8 cellular contexts compared by ENCODE assay signal in the genomic region with DNA sequence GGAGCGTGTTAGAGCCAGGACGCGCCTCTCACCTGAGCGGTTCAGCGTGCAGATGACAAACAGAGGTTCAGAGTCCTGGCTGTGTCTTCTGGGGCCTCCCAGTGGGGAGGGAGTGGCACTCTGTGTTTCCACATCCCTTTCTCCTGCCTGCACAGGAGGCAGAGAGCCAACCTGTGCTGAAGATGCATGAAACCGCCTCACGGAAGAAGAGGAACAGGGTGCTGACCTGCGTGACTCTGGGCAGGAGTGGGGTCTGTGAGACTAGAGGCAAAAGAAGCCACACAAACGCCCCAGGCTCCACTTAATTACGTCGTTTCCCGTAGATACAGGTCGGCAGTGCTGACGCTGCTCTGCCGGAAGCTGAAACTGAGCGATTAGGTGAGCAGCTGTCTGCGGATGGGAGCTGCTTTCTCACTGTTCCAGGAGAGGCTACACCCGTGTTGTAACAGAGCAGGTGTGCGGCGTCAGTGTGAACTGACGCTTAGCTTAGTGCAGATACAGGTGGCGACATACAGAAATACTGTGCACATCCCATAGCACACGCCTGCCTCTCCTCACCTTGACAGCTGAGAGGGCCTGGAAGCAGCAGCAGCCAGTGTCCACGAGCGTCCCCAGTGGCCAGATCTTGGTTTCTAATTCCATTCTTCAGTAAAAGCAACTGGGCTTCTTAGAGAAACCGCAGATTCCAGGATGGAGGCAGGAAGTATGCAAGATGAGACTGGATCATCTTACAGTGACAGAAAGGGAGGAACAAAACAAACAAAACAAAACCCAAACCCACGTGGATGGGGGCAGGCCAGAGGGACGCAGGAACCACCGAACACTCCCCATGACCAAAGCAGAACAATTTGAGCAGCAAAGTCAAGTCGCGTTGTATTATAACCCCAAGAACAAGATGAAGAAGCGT. TPM values are rescaled to one million over a fixed set of nuclear protein-coding genes. Genes with fewer than 3 reads are reported as not detected.
DNase-seq lines count a peak whose midpoint lies in the region; ATAC-seq and TF ChIP-seq lines count a peak whose summit lies in the region.

No MANE protein-coding gene starts in this region.

- peak; percentile 58 for TF ChIP-seq RAD21 in SK-N-SH (IDR thresholded peaks at IDR 0.05; ENCODE audit: low read length)

- TF ChIP-seq CTCF in GM12874 (IDR thresholded peaks at IDR 0.05; ENCODE audit: insufficient read depth, low read depth, low read length) (0 out of 2 replicates have a peak, but pooled peaks have one; percentile 12), SK-N-SH (IDR thresholded peaks at IDR 0.05) (peak; percentile 69), smooth muscle cell (IDR thresholded peaks at IDR 0.05; ENCODE audit: borderline replicate concordance, insufficient read depth, poor library complexity, severe bottlenecking) (peak; percentile 53)

- H3K36me3 ChIP-seq in SK-N-SH (replicated peaks in 1 of 2; ENCODE audit: control insufficient read depth in 1 of 2, insufficient read depth in 2 of 2, low read length in 1 of 2) (no peaks in the 10 kb centered on the region), smooth muscle cell (ENCODE audit: low read depth) (no peaks in the 10 kb centered on the region)

- no peak for ATAC-seq in HG02970 (IDR thresholded peaks at IDR 0.05; ENCODE audit: low FRiP score, unreplicated experiment)

- CTCF ChIA-PET in SK-N-SH (lab: Yijun Ruan, JAX): interaction anchor here (0.6 to 3.5 kb wide), 19 partner anchors 9 to 514 kb away, joined by 3 to 13 read pairs (median 4); no protein-coding TSS in a partner anchor

- H3K4me1 ChIP-seq in SK-N-SH (ENCODE audit: control insufficient read depth in 1 of 2, insufficient read depth in 2 of 2, low read depth in 1 of 2, low read length in 1 of 2) (peaks cover 0 to 50% of the 10 kb centered on the region in 2 experiments; a peak in 2 of 4 replicates), smooth muscle cell (ENCODE audit: low read depth) (peaks cover 5% of the 10 kb centered on the region)

- H3K9me2 ChIP-seq in SK-N-SH: no peaks in the 10 kb centered on the region

- DNase-seq in NCI-H128 (lab: John Stamatoyannopoulos, UW; ENCODE audit: unreplicated experiment) (peak; percentile 32), SK-N-SH (peak; percentile 71), glomerular visceral epithelial cell (ENCODE audit: extremely low spot score) (peak; percentile 82), smooth muscle cell (lab: John Stamatoyannopoulos, UW; ENCODE audit: unreplicated experiment) (no peak), CD1c-positive myeloid dendritic cell (ENCODE audit: extremely low spot score) (no peak), erythroblast (lab: John Stamatoyannopoulos, UW) (no peak)

- WGBS in SK-N-SH (ENCODE audit: low lambda C conversion rate): 57% methylated on average over 31 of the region's 32 CpGs
- 59% methylated on average over 32 of the region's 32 CpGs for WGBS in smooth muscle cell (ENCODE audit: low lambda C conversion rate)

- peak overlapping the region in 1 of 2 experiments; percentile 43; a peak in 1 of 4 replicates for H3K27ac ChIP-seq in SK-N-SH (ENCODE audit: low read depth in 2 of 2, low read length in 1 of 2)
- H3K27ac ChIP-seq in smooth muscle cell (ENCODE audit: low read depth): no peak overlapping the region

- H3K9ac ChIP-seq in SK-N-SH: no peak overlapping the region
- no peak overlapping the region for H3K9ac ChIP-seq in smooth muscle cell (ENCODE audit: low read depth)

- H2AFZ ChIP-seq in SK-N-SH (ENCODE audit: low read depth) (no peak overlapping the region), smooth muscle cell (ENCODE audit: low read depth) (no peak overlapping the region)

- POLR2A ChIA-PET in SK-N-SH (lab: Yijun Ruan, JAX): no interaction called here

- H4K20me1 ChIP-seq in SK-N-SH (ENCODE audit: insufficient read depth): no peaks in the 10 kb centered on the region
- H4K20me1 ChIP-seq in smooth muscle cell (ENCODE audit: low read depth): no peaks in the 10 kb centered on the region

- H3K79me2 ChIP-seq in SK-N-SH (ENCODE audit: insufficient read depth) (no peaks in the 10 kb centered on the region), smooth muscle cell (ENCODE audit: low read depth) (no peaks in the 10 kb centered on the region)

- H3K4me2 ChIP-seq in SK-N-SH: no peak overlapping the region
- peak overlapping the region; percentile 29 for H3K4me2 ChIP-seq in smooth muscle cell

- no peak for TF ChIP-seq POLR2A in erythroblast (IDR thresholded peaks at IDR 0.05; ENCODE audit: low read length)

- no peaks in the 10 kb centered on the region for H3F3A ChIP-seq in SK-N-SH (replicated peaks; ENCODE audit: insufficient read depth)
- H3F3A ChIP-seq in smooth muscle cell (ENCODE audit: low read depth): no peaks in the 10 kb centered on the region

- H3K4me3 ChIP-seq in SK-N-SH (ENCODE audit: low read depth in 2 of 2, low read length in 1 of 2): no peak overlapping the region
- no peak overlapping the region for H3K4me3 ChIP-seq in smooth muscle cell

- H3K9me3 ChIP-seq in SK-N-SH (no peaks in the 10 kb centered on the region), smooth muscle cell (replicated peaks; ENCODE audit: low read depth) (no peaks in the 10 kb centered on the region)

- H3K27me3 ChIP-seq in SK-N-SH (ENCODE audit: insufficient read depth) (peaks cover 13% of the 10 kb centered on the region; the same call in 1 of the 2 replicates), smooth muscle cell (ENCODE audit: low read depth) (no peaks in the 10 kb centered on the region)

- no peak for TF ChIP-seq EP300 in SK-N-SH (IDR thresholded peaks at IDR 0.05; ENCODE audit: borderline replicate concordance in 1 of 2, low read depth in 1 of 2, low read length in 1 of 2)

TF ChIP-seq in SK-N-SH, 30 proteins besides CTCF, POLR2A, EP300 and RAD21:
- TF ChIP-seq SMC3 (IDR thresholded peaks at IDR 0.05; ENCODE audit: low read depth, low read length) (0 out of 2 replicates have a peak, but pooled peaks have one; percentile 6), RCOR1 (IDR thresholded peaks at IDR 0.05; ENCODE audit: low read length) (no peak), RXRA (IDR thresholded peaks at IDR 0.05; ENCODE audit: borderline replicate concordance, low read depth) (no peak), FOXM1 (IDR thresholded peaks at IDR 0.05; ENCODE audit: low read depth) (no peak), CHD2 (IDR thresholded peaks at IDR 0.05; ENCODE audit: low read length, partially characterized antibody) (no peak), MXI1 (IDR thresholded peaks at IDR 0.05; ENCODE audit: low read depth, low read length) (peak; percentile 60; the same call in 1 of the 2 replicates), SIN3A (IDR thresholded peaks at IDR 0.05; ENCODE audit: borderline replicate concordance, low read depth, low read length) (no peak), JUND (IDR thresholded peaks at IDR 0.05) (no peak), MEF2A (IDR thresholded peaks at IDR 0.05; ENCODE audit: borderline replicate concordance, low read depth) (no peak), GATA2 (CRISPR knock-in tag; IDR thresholded peaks at IDR 0.05) (no peak), ELF1 (IDR thresholded peaks at IDR 0.05) (no peak), TCF12 (IDR thresholded peaks at IDR 0.05) (no peak)
- TF ChIP-seq, protein P1, sequence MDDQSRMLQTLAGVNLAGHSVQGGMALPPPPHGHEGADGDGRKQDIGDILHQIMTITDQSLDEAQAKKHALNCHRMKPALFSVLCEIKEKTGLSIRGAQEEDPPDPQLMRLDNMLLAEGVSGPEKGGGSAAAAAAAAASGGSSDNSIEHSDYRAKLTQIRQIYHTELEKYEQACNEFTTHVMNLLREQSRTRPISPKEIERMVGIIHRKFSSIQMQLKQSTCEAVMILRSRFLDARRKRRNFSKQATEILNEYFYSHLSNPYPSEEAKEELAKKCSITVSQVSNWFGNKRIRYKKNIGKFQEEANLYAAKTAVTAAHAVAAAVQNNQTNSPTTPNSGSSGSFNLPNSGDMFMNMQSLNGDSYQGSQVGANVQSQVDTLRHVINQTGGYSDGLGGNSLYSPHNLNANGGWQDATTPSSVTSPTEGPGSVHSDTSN (IDR thresholded peaks at IDR 0.05): no peak
- TF ChIP-seq, protein P2, sequence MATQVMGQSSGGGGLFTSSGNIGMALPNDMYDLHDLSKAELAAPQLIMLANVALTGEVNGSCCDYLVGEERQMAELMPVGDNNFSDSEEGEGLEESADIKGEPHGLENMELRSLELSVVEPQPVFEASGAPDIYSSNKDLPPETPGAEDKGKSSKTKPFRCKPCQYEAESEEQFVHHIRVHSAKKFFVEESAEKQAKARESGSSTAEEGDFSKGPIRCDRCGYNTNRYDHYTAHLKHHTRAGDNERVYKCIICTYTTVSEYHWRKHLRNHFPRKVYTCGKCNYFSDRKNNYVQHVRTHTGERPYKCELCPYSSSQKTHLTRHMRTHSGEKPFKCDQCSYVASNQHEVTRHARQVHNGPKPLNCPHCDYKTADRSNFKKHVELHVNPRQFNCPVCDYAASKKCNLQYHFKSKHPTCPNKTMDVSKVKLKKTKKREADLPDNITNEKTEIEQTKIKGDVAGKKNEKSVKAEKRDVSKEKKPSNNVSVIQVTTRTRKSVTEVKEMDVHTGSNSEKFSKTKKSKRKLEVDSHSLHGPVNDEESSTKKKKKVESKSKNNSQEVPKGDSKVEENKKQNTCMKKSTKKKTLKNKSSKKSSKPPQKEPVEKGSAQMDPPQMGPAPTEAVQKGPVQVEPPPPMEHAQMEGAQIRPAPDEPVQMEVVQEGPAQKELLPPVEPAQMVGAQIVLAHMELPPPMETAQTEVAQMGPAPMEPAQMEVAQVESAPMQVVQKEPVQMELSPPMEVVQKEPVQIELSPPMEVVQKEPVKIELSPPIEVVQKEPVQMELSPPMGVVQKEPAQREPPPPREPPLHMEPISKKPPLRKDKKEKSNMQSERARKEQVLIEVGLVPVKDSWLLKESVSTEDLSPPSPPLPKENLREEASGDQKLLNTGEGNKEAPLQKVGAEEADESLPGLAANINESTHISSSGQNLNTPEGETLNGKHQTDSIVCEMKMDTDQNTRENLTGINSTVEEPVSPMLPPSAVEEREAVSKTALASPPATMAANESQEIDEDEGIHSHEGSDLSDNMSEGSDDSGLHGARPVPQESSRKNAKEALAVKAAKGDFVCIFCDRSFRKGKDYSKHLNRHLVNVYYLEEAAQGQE (IDR thresholded peaks at IDR 0.05; ENCODE audit: low read depth, low read length): no peak

RNA-seq across cellular contexts. Expression of a gene that starts 37.7 kb away (rescaled TPM):
- polyA plus RNA-seq in SK-N-SH (2012; rRNA removed) (0.56 and 1.1 TPM in 2 replicates), smooth muscle cell (0.54 and 5.5 TPM in 2 replicates)
- polyA plus RNA-seq in SK-N-SH (2012; cell fraction: cytosol; rRNA removed): 0.58 and 1.00 TPM in 2 replicates
- polyA plus RNA-seq in SK-N-SH (2012; cell fraction: nucleus; rRNA removed): 2.7 and 4.1 TPM in 2 replicates
- 3.8 and 7.6 TPM in 2 replicates for total RNA-seq in smooth muscle cell

Comparison
In these comparisons a context has a peak if more than half of its experiments do, and no peak if none do; other contexts are left out.
1. CTCF ChIP-seq: peak in every context shown above with its lines; median percentile 69 in SK-N-SH; 53 in smooth muscle cell; 12 in GM12874.
2. DNase-seq: peak in NCI-H128 (single experiment), SK-N-SH (single experiment) and glomerular visceral epithelial cell (single experiment); none in smooth muscle cell (single experiment), CD1c-positive myeloid dendritic cell (single experiment) and erythroblast (0 of 2).